Comparison of ENCODE assay signal across 1 cellular context in the genomic region with DNA sequence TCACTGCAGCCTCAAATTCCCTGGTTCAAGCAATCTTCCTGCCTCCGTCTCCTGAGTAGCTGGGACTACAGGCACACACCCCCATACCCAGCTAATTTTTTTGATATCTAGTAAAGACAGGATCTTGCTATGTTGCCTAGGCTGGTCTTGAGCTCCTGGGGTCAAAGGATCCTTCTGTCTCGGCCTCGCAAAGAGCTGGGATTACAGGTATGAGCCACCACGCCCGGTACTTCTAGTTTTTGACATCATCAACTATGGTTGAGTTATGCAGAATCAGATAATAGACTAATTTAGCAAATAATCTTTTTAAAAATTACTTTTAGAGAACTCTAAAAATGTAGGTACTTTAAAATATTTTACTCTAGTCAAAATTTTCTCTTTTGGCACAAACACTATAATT.
TF ChIP-seq lines count a peak whose summit lies in the region.

No MANE protein-coding gene starts in this region.

TF ChIP-seq in GM23338, 12 proteins besides CTCF, POLR2A, EP300 and RAD21 (continued from another document):
- TF ChIP-seq, protein P1, sequence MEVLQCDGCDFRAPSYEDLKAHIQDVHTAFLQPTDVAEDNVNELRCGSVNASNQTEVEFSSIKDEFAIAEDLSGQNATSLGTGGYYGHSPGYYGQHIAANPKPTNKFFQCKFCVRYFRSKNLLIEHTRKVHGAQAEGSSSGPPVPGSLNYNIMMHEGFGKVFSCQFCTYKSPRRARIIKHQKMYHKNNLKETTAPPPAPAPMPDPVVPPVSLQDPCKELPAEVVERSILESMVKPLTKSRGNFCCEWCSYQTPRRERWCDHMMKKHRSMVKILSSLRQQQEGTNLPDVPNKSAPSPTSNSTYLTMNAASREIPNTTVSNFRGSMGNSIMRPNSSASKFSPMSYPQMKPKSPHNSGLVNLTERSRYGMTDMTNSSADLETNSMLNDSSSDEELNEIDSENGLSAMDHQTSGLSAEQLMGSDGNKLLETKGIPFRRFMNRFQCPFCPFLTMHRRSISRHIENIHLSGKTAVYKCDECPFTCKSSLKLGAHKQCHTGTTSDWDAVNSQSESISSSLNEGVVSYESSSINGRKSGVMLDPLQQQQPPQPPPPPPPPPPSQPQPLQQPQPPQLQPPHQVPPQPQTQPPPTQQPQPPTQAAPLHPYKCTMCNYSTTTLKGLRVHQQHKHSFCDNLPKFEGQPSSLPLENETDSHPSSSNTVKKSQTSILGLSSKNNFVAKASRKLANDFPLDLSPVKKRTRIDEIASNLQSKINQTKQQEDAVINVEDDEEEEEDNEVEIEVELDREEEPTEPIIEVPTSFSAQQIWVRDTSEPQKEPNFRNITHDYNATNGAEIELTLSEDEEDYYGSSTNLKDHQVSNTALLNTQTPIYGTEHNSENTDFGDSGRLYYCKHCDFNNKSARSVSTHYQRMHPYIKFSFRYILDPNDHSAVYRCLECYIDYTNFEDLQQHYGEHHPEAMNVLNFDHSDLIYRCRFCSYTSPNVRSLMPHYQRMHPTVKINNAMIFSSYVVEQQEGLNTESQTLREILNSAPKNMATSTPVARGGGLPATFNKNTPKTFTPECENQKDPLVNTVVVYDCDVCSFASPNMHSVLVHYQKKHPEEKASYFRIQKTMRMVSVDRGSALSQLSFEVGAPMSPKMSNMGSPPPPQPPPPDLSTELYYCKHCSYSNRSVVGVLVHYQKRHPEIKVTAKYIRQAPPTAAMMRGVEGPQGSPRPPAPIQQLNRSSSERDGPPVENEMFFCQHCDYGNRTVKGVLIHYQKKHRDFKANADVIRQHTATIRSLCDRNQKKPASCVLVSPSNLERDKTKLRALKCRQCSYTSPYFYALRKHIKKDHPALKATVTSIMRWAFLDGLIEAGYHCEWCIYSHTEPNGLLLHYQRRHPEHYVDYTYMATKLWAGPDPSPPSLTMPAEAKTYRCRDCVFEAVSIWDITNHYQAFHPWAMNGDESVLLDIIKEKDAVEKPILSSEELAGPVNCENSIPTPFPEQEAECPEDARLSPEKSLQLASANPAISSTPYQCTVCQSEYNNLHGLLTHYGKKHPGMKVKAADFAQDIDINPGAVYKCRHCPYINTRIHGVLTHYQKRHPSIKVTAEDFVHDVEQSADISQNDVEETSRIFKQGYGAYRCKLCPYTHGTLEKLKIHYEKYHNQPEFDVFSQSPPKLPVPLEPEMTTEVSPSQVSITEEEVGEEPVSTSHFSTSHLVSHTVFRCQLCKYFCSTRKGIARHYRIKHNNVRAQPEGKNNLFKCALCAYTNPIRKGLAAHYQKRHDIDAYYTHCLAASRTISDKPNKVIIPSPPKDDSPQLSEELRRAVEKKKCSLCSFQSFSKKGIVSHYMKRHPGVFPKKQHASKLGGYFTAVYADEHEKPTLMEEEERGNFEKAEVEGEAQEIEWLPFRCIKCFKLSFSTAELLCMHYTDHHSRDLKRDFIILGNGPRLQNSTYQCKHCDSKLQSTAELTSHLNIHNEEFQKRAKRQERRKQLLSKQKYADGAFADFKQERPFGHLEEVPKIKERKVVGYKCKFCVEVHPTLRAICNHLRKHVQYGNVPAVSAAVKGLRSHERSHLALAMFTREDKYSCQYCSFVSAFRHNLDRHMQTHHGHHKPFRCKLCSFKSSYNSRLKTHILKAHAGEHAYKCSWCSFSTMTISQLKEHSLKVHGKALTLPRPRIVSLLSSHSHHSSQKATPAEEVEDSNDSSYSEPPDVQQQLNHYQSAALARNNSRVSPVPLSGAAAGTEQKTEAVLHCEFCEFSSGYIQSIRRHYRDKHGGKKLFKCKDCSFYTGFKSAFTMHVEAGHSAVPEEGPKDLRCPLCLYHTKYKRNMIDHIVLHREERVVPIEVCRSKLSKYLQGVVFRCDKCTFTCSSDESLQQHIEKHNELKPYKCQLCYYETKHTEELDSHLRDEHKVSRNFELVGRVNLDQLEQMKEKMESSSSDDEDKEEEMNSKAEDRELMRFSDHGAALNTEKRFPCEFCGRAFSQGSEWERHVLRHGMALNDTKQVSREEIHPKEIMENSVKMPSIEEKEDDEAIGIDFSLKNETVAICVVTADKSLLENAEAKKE (CRISPR knock-in tag; IDR thresholded peaks at IDR 0.05), result no peak
- TF ChIP-seq EZH2 (IDR thresholded peaks at IDR 0.05; ENCODE audit: low read depth, unreplicated experiment) (no peak), STAT1 (IDR thresholded peaks at IDR 0.05; ENCODE audit: unreplicated experiment) (no peak), ZNF331 (CRISPR knock-in tag; IDR thresholded peaks at IDR 0.05; ENCODE audit: low read depth) (no peak), POLR2AphosphoS5 (IDR thresholded peaks at IDR 0.05; ENCODE audit: low read depth) (no peak), NANOG (IDR thresholded peaks at IDR 0.05; ENCODE audit: borderline replicate concordance) (no peak), CREB1 (CRISPR knock-in tag; IDR thresholded peaks at IDR 0.05; ENCODE audit: low read depth) (no peak), JUNB (IDR thresholded peaks at IDR 0.05; ENCODE audit: unreplicated experiment) (no peak), ZNF114 (CRISPR knock-in tag; IDR thresholded peaks at IDR 0.05) (no peak)
- TF ChIP-seq, protein P2, sequence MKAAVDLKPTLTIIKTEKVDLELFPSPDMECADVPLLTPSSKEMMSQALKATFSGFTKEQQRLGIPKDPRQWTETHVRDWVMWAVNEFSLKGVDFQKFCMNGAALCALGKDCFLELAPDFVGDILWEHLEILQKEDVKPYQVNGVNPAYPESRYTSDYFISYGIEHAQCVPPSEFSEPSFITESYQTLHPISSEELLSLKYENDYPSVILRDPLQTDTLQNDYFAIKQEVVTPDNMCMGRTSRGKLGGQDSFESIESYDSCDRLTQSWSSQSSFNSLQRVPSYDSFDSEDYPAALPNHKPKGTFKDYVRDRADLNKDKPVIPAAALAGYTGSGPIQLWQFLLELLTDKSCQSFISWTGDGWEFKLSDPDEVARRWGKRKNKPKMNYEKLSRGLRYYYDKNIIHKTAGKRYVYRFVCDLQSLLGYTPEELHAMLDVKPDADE (IDR thresholded peaks at IDR 0.05), result no peak
